In the genomic region with DNA sequence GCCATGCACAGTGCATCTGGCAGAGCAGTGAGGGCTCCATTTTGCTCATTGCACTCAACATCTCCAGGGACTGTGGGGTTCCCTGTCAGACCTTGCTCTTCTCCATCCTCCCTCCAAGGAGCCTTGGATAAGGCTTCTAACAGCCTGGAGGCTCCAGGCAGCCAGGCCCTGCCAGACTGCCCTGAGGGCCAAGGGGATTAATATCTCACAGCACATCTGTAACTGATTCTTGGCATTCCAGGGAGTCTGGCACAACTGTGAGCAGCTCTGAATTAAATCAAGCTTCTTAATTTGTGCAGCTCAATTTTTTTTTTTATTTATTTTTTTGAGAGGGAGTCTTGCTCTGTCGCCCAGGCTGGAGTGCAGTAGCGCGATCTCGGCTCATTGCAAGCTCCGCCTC, we compare ENCODE assay signal across 21 cellular contexts.
"Had no signal": no experiment of that assay in that cellular context is flagged by ENCODE, and none has a peak within 500 bp of the region (broad histone marks: within the 10 kb centered on the region; RNA-seq: fewer than 3 reads in every experiment).

No MANE protein-coding gene starts in this region.

- H3K9me3 Mint-ChIP-seq: activated B cell treated with CpG ODN at 0.5 μM for 24 hours; activated CD4-positive, alpha-beta memory T cell treated with anti-CD3 and anti-CD28 coated beads, Interleukin-2, amount 10 ng/mL, durations not matched to agents 7 days and 5 days had no signal

- H3K9me3 ChIP-seq: gastroesophageal sphincter had no signal

- H3K4me3 Mint-ChIP-seq: activated B cell treated with CpG ODN at 0.5 μM for 24 hours; activated CD4-positive, alpha-beta memory T cell treated with anti-CD3 and anti-CD28 coated beads, Interleukin-2, amount 10 ng/mL, durations not matched to agents 7 days and 5 days; activated CD8-positive, alpha-beta memory T cell treated with anti-CD3 and anti-CD28 coated beads, Interleukin-2, amount 10 ng/mL, durations not matched to agents 7 days and 5 days; activated naive CD8-positive, alpha-beta T cell; brain; nephron had no signal

- DNase-seq: activated B cell treated with CpG ODN at 0.5 μM for 24 hours; activated CD4-positive, alpha-beta memory T cell treated with anti-CD3 and anti-CD28 coated beads, Interleukin-2, amount 10 ng/mL, durations not matched to agents 7 days and 5 days; activated CD4-positive, alpha-beta T cell treated with anti-CD3 and anti-CD28 coated beads for 48 hours; activated CD8-positive, alpha-beta memory T cell treated with anti-CD3 and anti-CD28 coated beads, Interleukin-2, amount 10 ng/mL, durations not matched to agents 7 days and 5 days; anterior cingulate cortex; caudate nucleus; dorsolateral prefrontal cortex; heart left ventricle; kidney; midbrain; nucleus accumbens; retina; stimulated activated CD8-positive, alpha-beta memory T cell treated with anti-CD3 and anti-CD28 coated beads, Interleukin-4, amount 100 ng/mL, for 48 hours; stimulated activated naive CD4-positive, alpha-beta T cell; T-helper 9 cell had no signal

- H3K36me3 Mint-ChIP-seq: brain had no signal

- H3K27me3 ChIP-seq: dorsolateral prefrontal cortex, gastroesophageal sphincter, heart left ventricle had no signal

- H3K27ac ChIP-seq: dorsolateral prefrontal cortex, gastroesophageal sphincter, heart left ventricle had no signal

- FAIRE-seq: urothelium cell line had no signal

- H3K27me3 Mint-ChIP-seq: activated CD4-positive, alpha-beta memory T cell treated with anti-CD3 and anti-CD28 coated beads, Interleukin-2, amount 10 ng/mL, durations not matched to agents 7 days and 5 days; activated CD8-positive, alpha-beta memory T cell treated with anti-CD3 and anti-CD28 coated beads, Interleukin-2, amount 10 ng/mL, durations not matched to agents 7 days and 5 days; activated naive CD8-positive, alpha-beta T cell; brain had no signal

- H3K4me3 ChIP-seq: dorsolateral prefrontal cortex, gastroesophageal sphincter, heart left ventricle, lung had no signal

- H3K27ac Mint-ChIP-seq: activated B cell treated with CpG ODN at 0.5 μM for 24 hours; activated CD4-positive, alpha-beta memory T cell treated with anti-CD3 and anti-CD28 coated beads, Interleukin-2, amount 10 ng/mL, durations not matched to agents 7 days and 5 days; brain; nephron had no signal

- H3K36me3 ChIP-seq: gastroesophageal sphincter, heart left ventricle had no signal

- H3K4me1 Mint-ChIP-seq: activated B cell treated with CpG ODN at 0.5 μM for 24 hours had no signal
